Comparison of ENCODE assay signal across 7 cellular contexts in genomic region chr5:158147227-158147626, GRCh38.
"Had no signal": no experiment of that assay in that cellular context is flagged by ENCODE, and none has a peak within 500 bp of the region (broad histone marks: within the 10 kb centered on the region; RNA-seq: fewer than 3 reads in every experiment).

No MANE protein-coding gene starts in this region.

- H3K4me3 ChIP-seq: GM23248, HAP-1 had no signal

- H3K9me3 ChIP-seq: HAP-1 had no signal

- DNase-seq: GM23248, GOT3, H7, HFFc6 had no signal

- H3K9ac ChIP-seq: GM23248 had no signal

- H3K4me1 ChIP-seq: HAP-1 had no signal

- ATAC-seq: HCT116, HepG2 had no signal

- H3K36me3 ChIP-seq: HAP-1 had no signal
